In the genomic region with DNA sequence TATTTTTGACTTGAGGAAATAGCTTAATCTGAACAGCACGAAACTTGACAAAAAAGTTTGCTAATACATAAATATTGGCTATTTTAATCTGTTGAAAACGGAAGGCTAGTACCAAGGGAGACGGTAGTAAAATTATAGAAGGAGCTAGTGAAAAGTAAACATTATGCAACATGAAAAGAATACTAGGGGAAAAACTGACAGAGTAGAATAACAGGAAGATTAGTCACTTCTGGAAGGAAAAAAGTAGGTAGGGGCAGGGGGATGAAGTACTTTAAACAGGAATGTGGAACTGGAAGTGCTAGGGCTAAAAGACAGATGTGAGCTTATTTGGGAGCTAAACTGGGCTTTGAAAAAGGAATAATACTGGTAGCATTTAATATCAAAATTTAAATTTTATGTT, we compare ENCODE assay signal across 1 cellular context.
TF ChIP-seq lines count a peak whose summit lies in the region.

No MANE protein-coding gene starts in this region.

TF ChIP-seq in HepG2, 621 proteins besides CTCF, POLR2A, EP300 and RAD21 (continued from another document and continues in another):
- TF ChIP-seq, protein P1, sequence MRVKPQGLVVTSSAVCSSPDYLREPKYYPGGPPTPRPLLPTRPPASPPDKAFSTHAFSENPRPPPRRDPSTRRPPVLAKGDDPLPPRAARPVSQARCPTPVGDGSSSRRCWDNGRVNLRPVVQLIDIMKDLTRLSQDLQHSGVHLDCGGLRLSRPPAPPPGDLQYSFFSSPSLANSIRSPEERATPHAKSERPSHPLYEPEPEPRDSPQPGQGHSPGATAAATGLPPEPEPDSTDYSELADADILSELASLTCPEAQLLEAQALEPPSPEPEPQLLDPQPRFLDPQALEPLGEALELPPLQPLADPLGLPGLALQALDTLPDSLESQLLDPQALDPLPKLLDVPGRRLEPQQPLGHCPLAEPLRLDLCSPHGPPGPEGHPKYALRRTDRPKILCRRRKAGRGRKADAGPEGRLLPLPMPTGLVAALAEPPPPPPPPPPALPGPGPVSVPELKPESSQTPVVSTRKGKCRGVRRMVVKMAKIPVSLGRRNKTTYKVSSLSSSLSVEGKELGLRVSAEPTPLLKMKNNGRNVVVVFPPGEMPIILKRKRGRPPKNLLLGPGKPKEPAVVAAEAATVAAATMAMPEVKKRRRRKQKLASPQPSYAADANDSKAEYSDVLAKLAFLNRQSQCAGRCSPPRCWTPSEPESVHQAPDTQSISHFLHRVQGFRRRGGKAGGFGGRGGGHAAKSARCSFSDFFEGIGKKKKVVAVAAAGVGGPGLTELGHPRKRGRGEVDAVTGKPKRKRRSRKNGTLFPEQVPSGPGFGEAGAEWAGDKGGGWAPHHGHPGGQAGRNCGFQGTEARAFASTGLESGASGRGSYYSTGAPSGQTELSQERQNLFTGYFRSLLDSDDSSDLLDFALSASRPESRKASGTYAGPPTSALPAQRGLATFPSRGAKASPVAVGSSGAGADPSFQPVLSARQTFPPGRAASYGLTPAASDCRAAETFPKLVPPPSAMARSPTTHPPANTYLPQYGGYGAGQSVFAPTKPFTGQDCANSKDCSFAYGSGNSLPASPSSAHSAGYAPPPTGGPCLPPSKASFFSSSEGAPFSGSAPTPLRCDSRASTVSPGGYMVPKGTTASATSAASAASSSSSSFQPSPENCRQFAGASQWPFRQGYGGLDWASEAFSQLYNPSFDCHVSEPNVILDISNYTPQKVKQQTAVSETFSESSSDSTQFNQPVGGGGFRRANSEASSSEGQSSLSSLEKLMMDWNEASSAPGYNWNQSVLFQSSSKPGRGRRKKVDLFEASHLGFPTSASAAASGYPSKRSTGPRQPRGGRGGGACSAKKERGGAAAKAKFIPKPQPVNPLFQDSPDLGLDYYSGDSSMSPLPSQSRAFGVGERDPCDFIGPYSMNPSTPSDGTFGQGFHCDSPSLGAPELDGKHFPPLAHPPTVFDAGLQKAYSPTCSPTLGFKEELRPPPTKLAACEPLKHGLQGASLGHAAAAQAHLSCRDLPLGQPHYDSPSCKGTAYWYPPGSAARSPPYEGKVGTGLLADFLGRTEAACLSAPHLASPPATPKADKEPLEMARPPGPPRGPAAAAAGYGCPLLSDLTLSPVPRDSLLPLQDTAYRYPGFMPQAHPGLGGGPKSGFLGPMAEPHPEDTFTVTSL (CRISPR knock-in tag; IDR thresholded peaks at IDR 0.05; ENCODE audit: borderline replicate concordance): peak; percentile 69; the same call in 1 of the 2 replicates
- TF ChIP-seq SIX4 (CRISPR knock-in tag; IDR thresholded peaks at IDR 0.05) (no peak), NCOA2 (CRISPR knock-in tag; IDR thresholded peaks at IDR 0.05) (peak; percentile 69), NR2F6 (IDR thresholded peaks at IDR 0.05) (no peak), NR2F6 (CRISPR knock-in tag; IDR thresholded peaks at IDR 0.05) (no peak), ZNF224 (CRISPR knock-in tag; IDR thresholded peaks at IDR 0.05) (no peak), CREB1 (IDR thresholded peaks at IDR 0.05) (no peak), CREB1 (CRISPR knock-in tag; IDR thresholded peaks at IDR 0.05) (peak; percentile 64), MIXL1 (CRISPR knock-in tag; IDR thresholded peaks at IDR 0.05) (peak; percentile 52; the same call in 1 of the 2 replicates), KAT8 (CRISPR knock-in tag; IDR thresholded peaks at IDR 0.05) (peak; percentile 40; the same call in 1 of the 2 replicates), STAG1 (CRISPR knock-in tag; IDR thresholded peaks at IDR 0.05) (no peak), KDM6A (CRISPR knock-in tag; IDR thresholded peaks at IDR 0.05; ENCODE audit: low read depth) (no peak), ZNF780A (CRISPR knock-in tag; IDR thresholded peaks at IDR 0.05) (no peak), ZFP62 (CRISPR knock-in tag; IDR thresholded peaks at IDR 0.05) (no peak), ZNF292 (CRISPR knock-in tag; IDR thresholded peaks at IDR 0.05; ENCODE audit: borderline replicate concordance, low read depth) (no peak), ZNF20 (CRISPR knock-in tag; IDR thresholded peaks at IDR 0.05) (no peak), PAF1 (CRISPR knock-in tag; IDR thresholded peaks at IDR 0.05) (no peak), ZNF138 (CRISPR knock-in tag; IDR thresholded peaks at IDR 0.05; ENCODE audit: low read depth) (no peak), ELF3 (CRISPR knock-in tag; IDR thresholded peaks at IDR 0.05) (peak; percentile 81), JUNB (CRISPR knock-in tag; IDR thresholded peaks at IDR 0.05; ENCODE audit: borderline replicate concordance) (peak; percentile 73; the same call in 1 of the 2 replicates), ISX (CRISPR knock-in tag; conservative IDR thresholded peaks at IDR 0.05) (no peak), ATM (IDR thresholded peaks at IDR 0.05; ENCODE audit: borderline replicate concordance) (peak; percentile 85; the same call in 1 of the 2 replicates), TRIM24 (CRISPR knock-in tag; IDR thresholded peaks at IDR 0.05) (no peak), GATAD2A (CRISPR knock-in tag; IDR thresholded peaks at IDR 0.05) (peak; percentile 86), YY1 (IDR thresholded peaks at IDR 0.05; ENCODE audit: insufficient read depth, insufficient replicate concordance, low read depth, low read length) (no peak), HMG20A (CRISPR knock-in tag; IDR thresholded peaks at IDR 0.05; ENCODE audit: borderline replicate concordance) (peak; percentile 75; the same call in 1 of the 2 replicates), GATAD1 (CRISPR knock-in tag; IDR thresholded peaks at IDR 0.05) (no peak), FOSL2 (CRISPR knock-in tag; IDR thresholded peaks at IDR 0.05) (peak; percentile 62; the same call in 1 of the 2 replicates), PRPF4 (IDR thresholded peaks at IDR 0.05; ENCODE audit: low read depth, low read length, poor library complexity, severe bottlenecking) (no peak)
- TF ChIP-seq, protein P2, sequence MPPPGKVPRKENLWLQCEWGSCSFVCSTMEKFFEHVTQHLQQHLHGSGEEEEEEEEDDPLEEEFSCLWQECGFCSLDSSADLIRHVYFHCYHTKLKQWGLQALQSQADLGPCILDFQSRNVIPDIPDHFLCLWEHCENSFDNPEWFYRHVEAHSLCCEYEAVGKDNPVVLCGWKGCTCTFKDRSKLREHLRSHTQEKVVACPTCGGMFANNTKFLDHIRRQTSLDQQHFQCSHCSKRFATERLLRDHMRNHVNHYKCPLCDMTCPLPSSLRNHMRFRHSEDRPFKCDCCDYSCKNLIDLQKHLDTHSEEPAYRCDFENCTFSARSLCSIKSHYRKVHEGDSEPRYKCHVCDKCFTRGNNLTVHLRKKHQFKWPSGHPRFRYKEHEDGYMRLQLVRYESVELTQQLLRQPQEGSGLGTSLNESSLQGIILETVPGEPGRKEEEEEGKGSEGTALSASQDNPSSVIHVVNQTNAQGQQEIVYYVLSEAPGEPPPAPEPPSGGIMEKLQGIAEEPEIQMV (CRISPR knock-in tag; IDR thresholded peaks at IDR 0.05; ENCODE audit: low read depth): no peak
- TF ChIP-seq, protein P3, sequence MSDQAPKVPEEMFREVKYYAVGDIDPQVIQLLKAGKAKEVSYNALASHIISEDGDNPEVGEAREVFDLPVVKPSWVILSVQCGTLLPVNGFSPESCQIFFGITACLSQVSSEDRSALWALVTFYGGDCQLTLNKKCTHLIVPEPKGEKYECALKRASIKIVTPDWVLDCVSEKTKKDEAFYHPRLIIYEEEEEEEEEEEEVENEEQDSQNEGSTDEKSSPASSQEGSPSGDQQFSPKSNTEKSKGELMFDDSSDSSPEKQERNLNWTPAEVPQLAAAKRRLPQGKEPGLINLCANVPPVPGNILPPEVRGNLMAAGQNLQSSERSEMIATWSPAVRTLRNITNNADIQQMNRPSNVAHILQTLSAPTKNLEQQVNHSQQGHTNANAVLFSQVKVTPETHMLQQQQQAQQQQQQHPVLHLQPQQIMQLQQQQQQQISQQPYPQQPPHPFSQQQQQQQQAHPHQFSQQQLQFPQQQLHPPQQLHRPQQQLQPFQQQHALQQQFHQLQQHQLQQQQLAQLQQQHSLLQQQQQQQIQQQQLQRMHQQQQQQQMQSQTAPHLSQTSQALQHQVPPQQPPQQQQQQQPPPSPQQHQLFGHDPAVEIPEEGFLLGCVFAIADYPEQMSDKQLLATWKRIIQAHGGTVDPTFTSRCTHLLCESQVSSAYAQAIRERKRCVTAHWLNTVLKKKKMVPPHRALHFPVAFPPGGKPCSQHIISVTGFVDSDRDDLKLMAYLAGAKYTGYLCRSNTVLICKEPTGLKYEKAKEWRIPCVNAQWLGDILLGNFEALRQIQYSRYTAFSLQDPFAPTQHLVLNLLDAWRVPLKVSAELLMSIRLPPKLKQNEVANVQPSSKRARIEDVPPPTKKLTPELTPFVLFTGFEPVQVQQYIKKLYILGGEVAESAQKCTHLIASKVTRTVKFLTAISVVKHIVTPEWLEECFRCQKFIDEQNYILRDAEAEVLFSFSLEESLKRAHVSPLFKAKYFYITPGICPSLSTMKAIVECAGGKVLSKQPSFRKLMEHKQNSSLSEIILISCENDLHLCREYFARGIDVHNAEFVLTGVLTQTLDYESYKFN (CRISPR knock-in tag; conservative IDR thresholded peaks at IDR 0.05): peak; percentile 57
- TF ChIP-seq, protein P4, sequence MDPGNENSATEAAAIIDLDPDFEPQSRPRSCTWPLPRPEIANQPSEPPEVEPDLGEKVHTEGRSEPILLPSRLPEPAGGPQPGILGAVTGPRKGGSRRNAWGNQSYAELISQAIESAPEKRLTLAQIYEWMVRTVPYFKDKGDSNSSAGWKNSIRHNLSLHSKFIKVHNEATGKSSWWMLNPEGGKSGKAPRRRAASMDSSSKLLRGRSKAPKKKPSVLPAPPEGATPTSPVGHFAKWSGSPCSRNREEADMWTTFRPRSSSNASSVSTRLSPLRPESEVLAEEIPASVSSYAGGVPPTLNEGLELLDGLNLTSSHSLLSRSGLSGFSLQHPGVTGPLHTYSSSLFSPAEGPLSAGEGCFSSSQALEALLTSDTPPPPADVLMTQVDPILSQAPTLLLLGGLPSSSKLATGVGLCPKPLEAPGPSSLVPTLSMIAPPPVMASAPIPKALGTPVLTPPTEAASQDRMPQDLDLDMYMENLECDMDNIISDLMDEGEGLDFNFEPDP (CRISPR knock-in tag; conservative IDR thresholded peaks at IDR 0.05): no peak
- TF ChIP-seq, protein P5, sequence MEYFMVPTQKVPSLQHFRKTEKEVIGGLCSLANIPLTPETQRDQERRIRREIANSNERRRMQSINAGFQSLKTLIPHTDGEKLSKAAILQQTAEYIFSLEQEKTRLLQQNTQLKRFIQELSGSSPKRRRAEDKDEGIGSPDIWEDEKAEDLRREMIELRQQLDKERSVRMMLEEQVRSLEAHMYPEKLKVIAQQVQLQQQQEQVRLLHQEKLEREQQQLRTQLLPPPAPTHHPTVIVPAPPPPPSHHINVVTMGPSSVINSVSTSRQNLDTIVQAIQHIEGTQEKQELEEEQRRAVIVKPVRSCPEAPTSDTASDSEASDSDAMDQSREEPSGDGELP (IDR thresholded peaks at IDR 0.05; ENCODE audit: borderline replicate concordance, low read depth): 0 out of 2 replicates have a peak, but pooled peaks have one; percentile 14
- TF ChIP-seq, protein P6, sequence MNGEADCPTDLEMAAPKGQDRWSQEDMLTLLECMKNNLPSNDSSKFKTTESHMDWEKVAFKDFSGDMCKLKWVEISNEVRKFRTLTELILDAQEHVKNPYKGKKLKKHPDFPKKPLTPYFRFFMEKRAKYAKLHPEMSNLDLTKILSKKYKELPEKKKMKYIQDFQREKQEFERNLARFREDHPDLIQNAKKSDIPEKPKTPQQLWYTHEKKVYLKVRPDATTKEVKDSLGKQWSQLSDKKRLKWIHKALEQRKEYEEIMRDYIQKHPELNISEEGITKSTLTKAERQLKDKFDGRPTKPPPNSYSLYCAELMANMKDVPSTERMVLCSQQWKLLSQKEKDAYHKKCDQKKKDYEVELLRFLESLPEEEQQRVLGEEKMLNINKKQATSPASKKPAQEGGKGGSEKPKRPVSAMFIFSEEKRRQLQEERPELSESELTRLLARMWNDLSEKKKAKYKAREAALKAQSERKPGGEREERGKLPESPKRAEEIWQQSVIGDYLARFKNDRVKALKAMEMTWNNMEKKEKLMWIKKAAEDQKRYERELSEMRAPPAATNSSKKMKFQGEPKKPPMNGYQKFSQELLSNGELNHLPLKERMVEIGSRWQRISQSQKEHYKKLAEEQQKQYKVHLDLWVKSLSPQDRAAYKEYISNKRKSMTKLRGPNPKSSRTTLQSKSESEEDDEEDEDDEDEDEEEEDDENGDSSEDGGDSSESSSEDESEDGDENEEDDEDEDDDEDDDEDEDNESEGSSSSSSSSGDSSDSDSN (CRISPR knock-in tag; IDR thresholded peaks at IDR 0.05): no peak
- TF ChIP-seq, protein P7, sequence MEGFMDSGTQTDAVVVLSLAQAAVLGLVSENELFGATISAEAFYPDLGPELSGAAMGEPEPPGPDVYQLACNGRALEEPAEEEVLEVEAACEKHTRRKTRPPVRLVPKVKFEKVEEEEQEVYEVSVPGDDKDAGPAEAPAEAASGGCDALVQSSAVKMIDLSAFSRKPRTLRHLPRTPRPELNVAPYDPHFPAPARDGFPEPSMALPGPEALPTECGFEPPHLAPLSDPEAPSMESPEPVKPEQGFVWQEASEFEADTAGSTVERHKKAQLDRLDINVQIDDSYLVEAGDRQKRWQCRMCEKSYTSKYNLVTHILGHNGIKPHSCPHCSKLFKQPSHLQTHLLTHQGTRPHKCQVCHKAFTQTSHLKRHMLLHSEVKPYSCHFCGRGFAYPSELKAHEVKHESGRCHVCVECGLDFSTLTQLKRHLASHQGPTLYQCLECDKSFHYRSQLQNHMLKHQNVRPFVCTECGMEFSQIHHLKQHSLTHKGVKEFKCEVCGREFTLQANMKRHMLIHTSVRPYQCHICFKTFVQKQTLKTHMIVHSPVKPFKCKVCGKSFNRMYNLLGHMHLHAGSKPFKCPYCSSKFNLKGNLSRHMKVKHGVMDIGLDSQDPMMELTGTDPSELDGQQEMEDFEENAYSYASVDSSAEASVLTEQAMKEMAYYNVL (CRISPR knock-in tag; IDR thresholded peaks at IDR 0.05; ENCODE audit: borderline replicate concordance): 0 out of 2 replicates have a peak, but pooled peaks have one; percentile 44
- TF ChIP-seq, protein P8, sequence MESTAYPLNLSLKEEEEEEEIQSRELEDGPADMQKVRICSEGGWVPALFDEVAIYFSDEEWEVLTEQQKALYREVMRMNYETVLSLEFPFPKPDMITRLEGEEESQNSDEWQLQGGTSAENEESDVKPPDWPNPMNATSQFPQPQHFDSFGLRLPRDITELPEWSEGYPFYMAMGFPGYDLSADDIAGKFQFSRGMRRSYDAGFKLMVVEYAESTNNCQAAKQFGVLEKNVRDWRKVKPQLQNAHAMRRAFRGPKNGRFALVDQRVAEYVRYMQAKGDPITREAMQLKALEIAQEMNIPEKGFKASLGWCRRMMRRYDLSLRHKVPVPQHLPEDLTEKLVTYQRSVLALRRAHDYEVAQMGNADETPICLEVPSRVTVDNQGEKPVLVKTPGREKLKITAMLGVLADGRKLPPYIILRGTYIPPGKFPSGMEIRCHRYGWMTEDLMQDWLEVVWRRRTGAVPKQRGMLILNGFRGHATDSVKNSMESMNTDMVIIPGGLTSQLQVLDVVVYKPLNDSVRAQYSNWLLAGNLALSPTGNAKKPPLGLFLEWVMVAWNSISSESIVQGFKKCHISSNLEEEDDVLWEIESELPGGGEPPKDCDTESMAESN (CRISPR knock-in tag; conservative IDR thresholded peaks at IDR 0.05): no peak
- TF ChIP-seq, protein P9, sequence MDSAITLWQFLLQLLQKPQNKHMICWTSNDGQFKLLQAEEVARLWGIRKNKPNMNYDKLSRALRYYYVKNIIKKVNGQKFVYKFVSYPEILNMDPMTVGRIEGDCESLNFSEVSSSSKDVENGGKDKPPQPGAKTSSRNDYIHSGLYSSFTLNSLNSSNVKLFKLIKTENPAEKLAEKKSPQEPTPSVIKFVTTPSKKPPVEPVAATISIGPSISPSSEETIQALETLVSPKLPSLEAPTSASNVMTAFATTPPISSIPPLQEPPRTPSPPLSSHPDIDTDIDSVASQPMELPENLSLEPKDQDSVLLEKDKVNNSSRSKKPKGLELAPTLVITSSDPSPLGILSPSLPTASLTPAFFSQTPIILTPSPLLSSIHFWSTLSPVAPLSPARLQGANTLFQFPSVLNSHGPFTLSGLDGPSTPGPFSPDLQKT (CRISPR knock-in tag; IDR thresholded peaks at IDR 0.05; ENCODE audit: borderline replicate concordance): no peak
